8 cellular contexts compared by ENCODE assay signal in the genomic region with DNA sequence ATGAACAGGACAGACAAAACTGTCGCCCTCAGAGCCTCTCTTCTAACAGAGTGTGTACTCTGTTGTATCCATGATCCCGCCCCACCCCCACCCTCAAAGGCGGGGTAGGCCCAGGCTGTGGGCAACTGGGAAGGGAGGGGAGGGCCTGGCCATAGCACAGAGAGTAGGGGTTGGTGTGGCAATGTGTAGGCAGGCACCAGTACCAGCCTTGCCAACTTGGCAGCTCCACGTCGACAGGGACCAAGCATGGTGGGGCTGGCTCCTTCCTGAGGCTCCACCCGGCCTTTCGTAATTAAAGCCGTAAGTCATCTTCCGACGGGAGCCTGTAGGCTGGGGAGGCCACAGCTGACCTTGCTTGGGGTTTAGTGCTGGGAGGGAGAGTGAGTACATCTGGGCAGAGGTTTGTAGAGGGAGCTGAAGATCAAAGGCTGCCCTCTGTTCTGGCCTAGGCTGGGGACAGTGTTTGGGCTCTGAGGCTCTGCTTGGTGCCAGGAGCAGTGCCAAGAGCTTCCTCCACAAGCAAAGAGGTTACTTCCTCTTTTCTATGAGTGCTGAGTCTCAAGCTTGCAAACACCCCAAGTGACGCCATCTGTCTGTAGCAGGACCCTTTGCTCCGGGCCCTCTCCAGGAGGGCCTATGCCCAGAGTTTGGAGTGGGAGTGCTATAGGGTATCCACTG.
A peak's percentile ranks its signal among the peaks of the same experiment; 100 is the strongest.
DNase-seq lines count a peak whose midpoint lies in the region; ATAC-seq and TF ChIP-seq lines count a peak whose summit lies in the region.

No MANE protein-coding gene starts in this region.

- no peaks in the 10 kb centered on the region for H3K9me3 ChIP-seq in vagina

- peaks cover 5% of the 10 kb centered on the region for H3K4me1 Mint-ChIP-seq in memory B cell

- TF ChIP-seq POLR2A in vagina (IDR thresholded peaks at IDR 0.05) = no peak

- no peak overlapping the region for H3K4me3 Mint-ChIP-seq in memory B cell

- H3K9me3 Mint-ChIP-seq in memory B cell = no peaks in the 10 kb centered on the region

- H3K27ac ChIP-seq in vagina = peak overlapping the region; percentile 86

- peaks cover 27% of the 10 kb centered on the region for H3K4me1 ChIP-seq in vagina

- no peaks in the 10 kb centered on the region for H3K36me3 ChIP-seq in vagina

- no peaks in the 10 kb centered on the region for H3K36me3 Mint-ChIP-seq in memory B cell

- peak; percentile 75 for ATAC-seq in Right ventricle myocardium inferior
- peak; percentile 99 for ATAC-seq in memory B cell (ENCODE audit: low read depth)
- no peak for ATAC-seq in GM21447 (IDR thresholded peaks at IDR 0.05; ENCODE audit: unreplicated experiment)

- no peaks in the 10 kb centered on the region for H3K27me3 Mint-ChIP-seq in memory B cell

- no peak overlapping the region for H3K27ac Mint-ChIP-seq in memory B cell

- peak; percentile 78 for DNase-seq in Right ventricle myocardium inferior (ENCODE audit: missing footprints)
- no peak for DNase-seq in cardiac septum (ENCODE audit: low spot score)
- DNase-seq in cardiac fibroblast (ENCODE audit: low read depth in 2 of 2) = peak; percentile 20 to 64
- DNase-seq in memory B cell (ENCODE audit: low spot score in 2 of 2) = peak; percentile 25 to 35
- no peak for DNase-seq in vagina (ENCODE audit: extremely low spot score in 2 of 2)
- DNase-seq in T-helper 2 cell = no peak
- DNase-seq in NCI-H748 treated with DMSO at 0.1 percent for 48 hours (lab: John Stamatoyannopoulos, UW) = no peak

- no peaks in the 10 kb centered on the region for H3K27me3 ChIP-seq in vagina

- no peak overlapping the region for H3K4me3 ChIP-seq in cardiac fibroblast (replicated peaks in 1 of 2; ENCODE audit: low read depth in 2 of 2, low read length in 2 of 2)
- H3K4me3 ChIP-seq in vagina = no peak overlapping the region

- TF ChIP-seq CTCF in cardiac fibroblast (IDR thresholded peaks at IDR 0.05; ENCODE audit: low read depth, low read length) (no peak), vagina (IDR thresholded peaks at IDR 0.05) (no peak)

- intact Hi-C loops in Right ventricle myocardium inferior (cut with DNase I) (no loop called here), cardiac septum (cut with DNase I) (no loop called here), vagina (cut with DNase I) (no loop called here)

Comparison
In these comparisons a context has a peak if more than half of its experiments do, and no peak if none do; other contexts are left out.
1. DNase-seq: peak in Right ventricle myocardium inferior (single experiment), cardiac fibroblast (2 of 2) and memory B cell (2 of 2); none in cardiac septum (single experiment), vagina (0 of 2), T-helper 2 cell (0 of 5) and NCI-H748 treated with DMSO at 0.1 percent for 48 hours (single experiment).